ENCODE assay signal across 28 cellular contexts in genomic region chr18:9531791-9532410, GRCh38. TPM values are rescaled to one million over a fixed set of nuclear protein-coding genes. Genes with fewer than 3 reads are reported as not detected.
A peak's percentile ranks its signal among the peaks of the same experiment; 100 is the strongest.
DNase-seq lines count a peak whose midpoint lies in the region; ATAC-seq and TF ChIP-seq lines count a peak whose summit lies in the region.
"Had no signal": no experiment of that assay in that cellular context is flagged by ENCODE, and none has a peak within 500 bp of the region (broad histone marks: within the 10 kb centered on the region; RNA-seq: fewer than 3 reads in every experiment).

No MANE protein-coding gene starts in this region.

- H3K4me3 Mint-ChIP-seq in natural killer cell treated with Interleukin-12 subunit alpha and Interleukin-12 subunit beta and Interleukin-15 and Interleukin-18, amount 100 ng/mL, for 72 hours, result peak overlapping the region; percentile 18
- H3K4me3 Mint-ChIP-seq in natural killer cell, result no peak overlapping the region
- H3K4me3 Mint-ChIP-seq in activated naive CD4-positive, alpha-beta T cell treated with anti-CD3 and anti-CD28 coated beads for 36 hours, result no peak overlapping the region
- no peak overlapping the region for H3K4me3 Mint-ChIP-seq in immature natural killer cell
- H3K4me3 Mint-ChIP-seq: activated CD8-positive, alpha-beta T cell treated with anti-CD3 and anti-CD28 coated beads for 36 hours; activated T-helper 17 cell treated with anti-CD3 and anti-CD28 coated beads, Interleukin-2, amount 50 U/mL, for 72 hours; naive thymus-derived CD8-positive, alpha-beta T cell; stimulated activated naive B cell treated with anti-CD40 and anti-IgM and Interleukin-4, amounts not matched to agents 10 μg/mL and 1 μg/mL and 100 μg/mL, for 72 hours; T-helper 17 cell had no signal

- no peaks in the 10 kb centered on the region for H3K27me3 Mint-ChIP-seq in natural killer cell treated with Interleukin-12 subunit alpha and Interleukin-12 subunit beta and Interleukin-15 and Interleukin-18, amount 100 ng/mL, for 72 hours
- H3K27me3 Mint-ChIP-seq in natural killer cell (ENCODE audit: low read depth in 2 of 2) (no peaks in the 10 kb centered on the region), immature natural killer cell (ENCODE audit: low read depth in 3 of 3) (no peaks in the 10 kb centered on the region)
- no peaks in the 10 kb centered on the region for H3K27me3 Mint-ChIP-seq in activated naive CD4-positive, alpha-beta T cell treated with anti-CD3 and anti-CD28 coated beads for 36 hours (ENCODE audit: low read depth)
- H3K27me3 Mint-ChIP-seq: activated CD8-positive, alpha-beta T cell treated with anti-CD3 and anti-CD28 coated beads for 36 hours; activated T-helper 17 cell treated with anti-CD3 and anti-CD28 coated beads, Interleukin-2, amount 50 U/mL, for 72 hours; naive thymus-derived CD8-positive, alpha-beta T cell; stimulated activated naive B cell treated with anti-CD40 and anti-IgM and Interleukin-4, amounts not matched to agents 10 μg/mL and 1 μg/mL and 100 μg/mL, for 72 hours; T-helper 17 cell had no signal

- CTCF ChIA-PET in activated naive CD4-positive, alpha-beta T cell treated with anti-CD3 and anti-CD28 coated beads for 36 hours (lab: Charles Lee), result interaction anchor here (0.6 to 0.8 kb wide), 3 partner anchors 14 to 460 kb away, joined by 3 to 4 read pairs (median 3); no protein-coding TSS in a partner anchor

- intact Hi-C loops in natural killer cell (cut with micrococcal nuclease), result no loop called here
- intact Hi-C loops in activated naive CD4-positive, alpha-beta T cell treated with anti-CD3 and anti-CD28 coated beads for 36 hours (cut with micrococcal nuclease), result no loop called here

- peaks cover 3% of the 10 kb centered on the region for H3K9me3 Mint-ChIP-seq in natural killer cell treated with Interleukin-12 subunit alpha and Interleukin-12 subunit beta and Interleukin-15 and Interleukin-18, amount 100 ng/mL, for 72 hours
- H3K9me3 Mint-ChIP-seq in natural killer cell (peaks cover 0 to 3% of the 10 kb centered on the region in 2 donors), immature natural killer cell (no peaks in the 10 kb centered on the region)
- no peaks in the 10 kb centered on the region for H3K9me3 Mint-ChIP-seq in activated naive CD4-positive, alpha-beta T cell treated with anti-CD3 and anti-CD28 coated beads for 36 hours
- H3K9me3 Mint-ChIP-seq: activated CD8-positive, alpha-beta T cell treated with anti-CD3 and anti-CD28 coated beads for 36 hours; activated T-helper 17 cell treated with anti-CD3 and anti-CD28 coated beads, Interleukin-2, amount 50 U/mL, for 72 hours had no signal

- H3K4me1 Mint-ChIP-seq in natural killer cell treated with Interleukin-12 subunit alpha and Interleukin-12 subunit beta and Interleukin-15 and Interleukin-18, amount 100 ng/mL, for 72 hours (ENCODE audit: low read depth in 2 of 2), result peaks cover 24 to 27% of the 10 kb centered on the region in 2 donors
- H3K4me1 Mint-ChIP-seq in natural killer cell, result peaks cover 10% of the 10 kb centered on the region in 2 donors
- H3K4me1 Mint-ChIP-seq in activated naive CD4-positive, alpha-beta T cell treated with anti-CD3 and anti-CD28 coated beads for 36 hours (ENCODE audit: low read depth), result no peaks in the 10 kb centered on the region
- H3K4me1 Mint-ChIP-seq in immature natural killer cell, result peaks cover 5 to 15% of the 10 kb centered on the region in 2 donors
- H3K4me1 Mint-ChIP-seq: activated T-helper 17 cell treated with anti-CD3 and anti-CD28 coated beads, Interleukin-2, amount 50 U/mL, for 72 hours; naive thymus-derived CD8-positive, alpha-beta T cell; stimulated activated naive B cell treated with anti-CD40 and anti-IgM and Interleukin-4, amounts not matched to agents 10 μg/mL and 1 μg/mL and 100 μg/mL, for 72 hours had no signal

- peak overlapping the region; percentile 65 to 93 for H3K27ac Mint-ChIP-seq in natural killer cell treated with Interleukin-12 subunit alpha and Interleukin-12 subunit beta and Interleukin-15 and Interleukin-18, amount 100 ng/mL, for 72 hours
- no peak overlapping the region for H3K27ac Mint-ChIP-seq in natural killer cell
- H3K27ac Mint-ChIP-seq in activated naive CD4-positive, alpha-beta T cell treated with anti-CD3 and anti-CD28 coated beads for 36 hours, result no peak overlapping the region
- H3K27ac Mint-ChIP-seq in immature natural killer cell, result peak overlapping the region in 1 of 6 donors; percentile 49
- H3K27ac Mint-ChIP-seq: activated CD8-positive, alpha-beta T cell treated with anti-CD3 and anti-CD28 coated beads for 36 hours; activated T-helper 17 cell treated with anti-CD3 and anti-CD28 coated beads, Interleukin-2, amount 50 U/mL, for 72 hours; stimulated activated naive B cell treated with anti-CD40 and anti-IgM and Interleukin-4, amounts not matched to agents 10 μg/mL and 1 μg/mL and 100 μg/mL, for 72 hours; T-helper 17 cell had no signal

- DNase-seq in natural killer cell treated with Interleukin-12 subunit alpha and Interleukin-12 subunit beta and Interleukin-15 and Interleukin-18, amount 100 ng/mL, for 72 hours (ENCODE audit: low spot score), result no peak
- no peak for DNase-seq in natural killer cell
- peak; percentile 23 for DNase-seq in astrocyte of the hippocampus (ENCODE audit: low read depth, low spot score)
- peak; percentile 48 for DNase-seq in iris pigment epithelial cell (ENCODE audit: low read depth)
- no peak for DNase-seq in activated naive CD4-positive, alpha-beta T cell treated with anti-CD3 and anti-CD28 coated beads for 36 hours
- DNase-seq in immature natural killer cell, result no peak
- DNase-seq in NCI-H1417 (lab: John Stamatoyannopoulos, UW), result no peak
- no peak for DNase-seq in effector CD4-positive, alpha-beta T cell
- DNase-seq: activated CD4-positive, alpha-beta T cell treated with anti-CD3 and anti-CD28 coated beads for 1 hour; activated CD8-positive, alpha-beta memory T cell treated with anti-CD3 and anti-CD28 coated beads, Interleukin-2, amount 50 U/mL, for 48 hours; activated CD8-positive, alpha-beta T cell treated with anti-CD3 and anti-CD28 coated beads for 36 hours; activated naive CD4-positive, alpha-beta T cell treated with anti-CD3 and anti-CD28 coated beads, Interleukin-2, amount 50 U/mL, for 16 hours; amniotic stem cell; Calu3; DMS79 treated with DMSO at 0.1 percent for 48 hours; KG1; lower lobe of right lung; naive thymus-derived CD8-positive, alpha-beta T cell; NCI-H1436; NCI-H446; NCI-H748 treated with DMSO at 0.1 percent for 48 hours; Peyer's patch; SHP77; stimulated activated naive B cell treated with anti-CD40 and anti-IgM and Interleukin-4, amounts not matched to agents 10 μg/mL and 1 μg/mL and 100 μg/mL, for 72 hours; substantia nigra; T-helper 17 cell; upper lobe of left lung had no signal

- peaks cover 38% of the 10 kb centered on the region for H3K36me3 Mint-ChIP-seq in natural killer cell treated with Interleukin-12 subunit alpha and Interleukin-12 subunit beta and Interleukin-15 and Interleukin-18, amount 100 ng/mL, for 72 hours
- peaks cover 34% of the 10 kb centered on the region for H3K36me3 Mint-ChIP-seq in natural killer cell
- peaks cover 37% of the 10 kb centered on the region for H3K36me3 Mint-ChIP-seq in activated naive CD4-positive, alpha-beta T cell treated with anti-CD3 and anti-CD28 coated beads for 36 hours (ENCODE audit: low read depth)
- peaks cover 25 to 68% (median 27%) of the 10 kb centered on the region in 3 donors for H3K36me3 Mint-ChIP-seq in immature natural killer cell

- TF ChIP-seq CTCF in natural killer cell (IDR thresholded peaks at IDR 0.05), result no peak

- ATAC-seq in natural killer cell treated with Interleukin-12 subunit alpha and Interleukin-12 subunit beta and Interleukin-15 and Interleukin-18, amount 100 ng/mL, for 72 hours, result no peak
- ATAC-seq in natural killer cell, result no peak
- ATAC-seq: activated CD8-positive, alpha-beta T cell treated with anti-CD3 and anti-CD28 coated beads for 36 hours; activated T-helper 17 cell treated with anti-CD3 and anti-CD28 coated beads, Interleukin-2, amount 50 U/mL, for 72 hours; naive thymus-derived CD8-positive, alpha-beta T cell; stimulated activated naive B cell treated with anti-CD40 and anti-IgM and Interleukin-4, amounts not matched to agents 10 μg/mL and 1 μg/mL and 100 μg/mL, for 72 hours; T-helper 17 cell had no signal

RNA-seq across cellular contexts. Expression of gene RALBP1, which starts 56.6 kb away (rescaled TPM):
- total RNA-seq in natural killer cell treated with Interleukin-12 subunit alpha and Interleukin-12 subunit beta and Interleukin-15 and Interleukin-18, amount 100 ng/mL, for 72 hours, result 10 to 100 TPM; 51.0 to 64.3 TPM
- total RNA-seq in natural killer cell, result 10 to 100 TPM; 27.3 to 40.0 (median 33.4) TPM
- 10 to 100 TPM; 46.9 to 51.1 TPM for total RNA-seq in activated naive CD4-positive, alpha-beta T cell treated with anti-CD3 and anti-CD28 coated beads for 36 hours
- 10 to 100 TPM; 47.8 to 71.2 (median 50.1) TPM for polyA plus RNA-seq in immature natural killer cell

Comparison
In these comparisons a context has a peak if more than half of its experiments do, and no peak if none do; other contexts are left out.
1. H3K27ac Mint-ChIP-seq: peak in natural killer cell treated with Interleukin-12 subunit alpha and Interleukin-12 subunit beta and Interleukin-15 and Interleukin-18, amount 100 ng/mL, for 72 hours (2 of 2); none in natural killer cell (0 of 2) and activated naive CD4-positive, alpha-beta T cell treated with anti-CD3 and anti-CD28 coated beads for 36 hours (single experiment).
2. DNase-seq: peak in astrocyte of the hippocampus (single experiment) and iris pigment epithelial cell (single experiment); none in natural killer cell treated with Interleukin-12 subunit alpha and Interleukin-12 subunit beta and Interleukin-15 and Interleukin-18, amount 100 ng/mL, for 72 hours (single experiment), natural killer cell (single experiment), activated naive CD4-positive, alpha-beta T cell treated with anti-CD3 and anti-CD28 coated beads for 36 hours (single experiment), immature natural killer cell (0 of 3), NCI-H1417 (0 of 3) and effector CD4-positive, alpha-beta T cell (single experiment).